ENCODE assay signal across 11 cellular contexts in the genomic region with DNA sequence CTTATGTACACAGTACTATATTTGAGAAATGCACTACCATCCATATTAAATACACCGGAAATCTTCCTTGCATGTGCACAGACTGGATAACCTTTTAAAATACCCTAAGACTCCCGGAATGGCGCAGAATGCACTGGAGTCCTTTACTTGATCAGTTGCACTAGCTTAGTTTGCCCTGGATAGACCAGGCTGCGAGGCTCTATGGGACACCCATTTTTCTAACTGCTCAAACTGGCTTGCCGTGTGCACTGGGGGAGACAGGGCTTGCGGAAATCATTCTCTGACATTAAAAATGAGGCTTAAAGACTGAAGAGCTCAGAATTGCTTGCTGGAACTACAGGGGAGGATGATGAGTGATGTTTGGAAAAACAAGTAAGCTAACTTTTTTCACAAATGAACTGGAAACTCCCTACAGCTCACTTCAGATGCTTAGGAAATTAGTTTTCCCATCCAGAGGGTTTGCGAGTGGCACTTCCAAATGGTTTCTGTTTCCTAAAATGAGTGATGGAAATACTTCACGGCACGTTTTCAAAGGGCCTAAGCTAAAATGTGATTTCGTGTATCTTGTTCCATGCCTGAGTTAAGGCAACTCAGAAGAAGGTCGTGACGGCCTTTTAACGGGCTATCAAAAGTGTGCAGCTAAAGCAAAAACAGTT. TPM values are rescaled to one million over a fixed set of nuclear protein-coding genes. Genes with fewer than 3 reads are reported as not detected.
DNase-seq lines count a peak whose midpoint lies in the region; ATAC-seq and TF ChIP-seq lines count a peak whose summit lies in the region.
"Had no signal": no experiment of that assay in that cellular context is flagged by ENCODE, and none has a peak within 500 bp of the region (broad histone marks: within the 10 kb centered on the region; RNA-seq: fewer than 3 reads in every experiment).

No MANE protein-coding gene starts in this region.

- H3K9me3 ChIP-seq in right atrium auricular region (no peaks in the 10 kb centered on the region), mononuclear cell (ENCODE audit: low read depth, low read length) (no peaks in the 10 kb centered on the region), transverse colon (no peaks in the 10 kb centered on the region)
- H3K9me3 ChIP-seq: BE2C had no signal

- peaks cover 49% of the 10 kb centered on the region for H3K36me3 Mint-ChIP-seq in brain

- H3K4me3 ChIP-seq in right atrium auricular region (no peak overlapping the region), mononuclear cell (ENCODE audit: low read length) (peak overlapping the region; percentile 69), transverse colon (peak overlapping the region in 1 of 4 donors; percentile 88)

- H3K4me1 Mint-ChIP-seq in brain: peaks cover 71% of the 10 kb centered on the region

- TF ChIP-seq POLR2A in transverse colon (IDR thresholded peaks at IDR 0.05): no peak

- no peak for ATAC-seq in activated CD4-positive, CD25-positive, alpha-beta regulatory T cell treated with anti-CD3 and anti-CD28 coated beads, Interleukin-2, amount 50 U/mL, for 24 hours
- no peak for ATAC-seq in HG02870 (IDR thresholded peaks at IDR 0.05; ENCODE audit: unreplicated experiment)
- no peak for ATAC-seq in HG03196 (IDR thresholded peaks at IDR 0.05; ENCODE audit: unreplicated experiment)

- peaks cover 13% of the 10 kb centered on the region for H3K27me3 Mint-ChIP-seq in brain

- H3K36me3 ChIP-seq in right atrium auricular region: no peaks in the 10 kb centered on the region
- no peaks in the 10 kb centered on the region for H3K36me3 ChIP-seq in transverse colon
- H3K36me3 ChIP-seq: BE2C had no signal

- intact Hi-C loops in cardiac septum (cut with DNase I) (loop anchor here (5.0 kb wide), 2 partner anchors 135 to 280 kb away; no protein-coding TSS in a partner anchor), transverse colon (cut with DNase I; ENCODE audit: low total_unique reads) (no loop called here)

- TF ChIP-seq CTCF in right atrium auricular region (IDR thresholded peaks at IDR 0.05) (no peak), brain (conservative IDR thresholded peaks at IDR 0.05) (no peak), transverse colon (IDR thresholded peaks at IDR 0.05) (no peak)

- peak overlapping the region; percentile 92 to 97 (median 93) for H3K4me3 Mint-ChIP-seq in brain

- TF ChIP-seq EP300 in transverse colon (IDR thresholded peaks at IDR 0.05; ENCODE audit: low read depth): no peak

- in situ Hi-C loops in transverse colon (cut with MboI; ENCODE audit: low pct_ligation_motif_present in 1 of 4, low pct_unique_long_range_greater_than_20kb in 1 of 4, low sequenced_read_pairs in 3 of 4): no loop called here

- DNase-seq in cardiac septum (ENCODE audit: low spot score): peak; percentile 19
- no peak for DNase-seq in right atrium auricular region (ENCODE audit: low spot score)
- DNase-seq in transverse colon: no peak
- DNase-seq: BE2C, HCEC 1CT, NCI-H2081 had no signal

- H3K4me1 ChIP-seq in right atrium auricular region (peaks cover 0 to 57% of the 10 kb centered on the region in 2 donors), mononuclear cell (ENCODE audit: insufficient read depth, low read length) (peaks cover 69% of the 10 kb centered on the region), transverse colon (peaks cover 15 to 55% (median 28%) of the 10 kb centered on the region in 4 donors)
- H3K4me1 ChIP-seq: BE2C had no signal

- H3K27ac Mint-ChIP-seq in brain: peak overlapping the region in 2 of 5 experiments; percentile 37 to 94

- WGBS in transverse colon (ENCODE audit: low coverage in 1 of 2), 2 donors: 70 to 78% methylated on average over 9 to 13 of the region's 13 CpGs

- peaks cover 0 to 11% (median 6%) of the 10 kb centered on the region in 5 experiments for H3K9me3 Mint-ChIP-seq in brain

- no peaks in the 10 kb centered on the region for H3K27me3 ChIP-seq in right atrium auricular region
- H3K27me3 ChIP-seq in mononuclear cell (ENCODE audit: insufficient read depth, low read length): no peaks in the 10 kb centered on the region
- no peaks in the 10 kb centered on the region for H3K27me3 ChIP-seq in transverse colon
- H3K27me3 ChIP-seq: BE2C had no signal

- H3K27ac ChIP-seq in right atrium auricular region: no peak overlapping the region
- peak overlapping the region; percentile 92 to 97 (median 94) for H3K27ac ChIP-seq in transverse colon

RNA-seq across cellular contexts. Expression of gene NCK2, which starts 2.7 kb away (rescaled TPM):
- total RNA-seq in cardiac septum (33.2 TPM), right atrium auricular region (10 to 100 TPM; 31.7 to 39.3 TPM), mononuclear cell (82.7 TPM), transverse colon (10 to 100 TPM; 42.2 to 74.1 (median 59.9) TPM)
- 52.0 TPM for polyA plus RNA-seq in brain (ENCODE audit: insufficient read depth, low read depth, low replicate concordance)

Comparison
In these comparisons a context has a peak if more than half of its experiments do, and no peak if none do; other contexts are left out.
1. H3K27ac ChIP-seq: peak in transverse colon (4 of 4); none in right atrium auricular region (0 of 2).